ENCODE assay signal across 8 cellular contexts in genomic region chr17:4375039-4375748, GRCh38. TPM values are rescaled to one million over a fixed set of nuclear protein-coding genes. Genes with fewer than 3 reads are reported as not detected.
DNase-seq lines count a peak whose midpoint lies in the region; ATAC-seq and TF ChIP-seq lines count a peak whose summit lies in the region.

No MANE protein-coding gene starts in this region.

- peak overlapping the region; percentile 95 for H3K27ac Mint-ChIP-seq in T-helper 2 cell treated with Interferon-gamma antibody and Interleukin-4, amounts not matched to agents 5 μg/mL and 100 μg/mL, for 36 hours

- H3K27me3 Mint-ChIP-seq in T-helper 2 cell treated with Interferon-gamma antibody and Interleukin-4, amounts not matched to agents 5 μg/mL and 100 μg/mL, for 36 hours (ENCODE audit: low read depth): no peaks in the 10 kb centered on the region

- H3K4me2 ChIP-seq in osteoblast (ENCODE audit: insufficient read depth, low read length): no peak overlapping the region

- no peaks in the 10 kb centered on the region for H3K9me3 Mint-ChIP-seq in T-helper 2 cell treated with Interferon-gamma antibody and Interleukin-4, amounts not matched to agents 5 μg/mL and 100 μg/mL, for 36 hours

- peak overlapping the region; percentile 13 for H2AFZ ChIP-seq in osteoblast (ENCODE audit: low read length)

- no peak overlapping the region for H3K4me3 ChIP-seq in osteoblast (ENCODE audit: insufficient read depth, low read length)
- no peak overlapping the region for H3K4me3 ChIP-seq in brain microvascular endothelial cell (ENCODE audit: low read depth, low read length)

- H3K4me1 ChIP-seq in osteoblast (ENCODE audit: insufficient read depth, low read length): no peaks in the 10 kb centered on the region

- ATAC-seq in GM18867 (IDR thresholded peaks at IDR 0.05; ENCODE audit: unreplicated experiment) (peak; percentile 68), HG02840 (IDR thresholded peaks at IDR 0.05; ENCODE audit: low FRiP score, unreplicated experiment) (peak; percentile 90)

- in situ Hi-C loops in brain microvascular endothelial cell (cut with HindIII; ENCODE audit: low pct_ligation_motif_present, low sequenced_read_pairs): no loop called here

- no peaks in the 10 kb centered on the region for H3K9me3 ChIP-seq in osteoblast (ENCODE audit: low read depth, low read length)

- H3K27me3 ChIP-seq in osteoblast (ENCODE audit: insufficient read depth, low read length): peaks cover 3% of the 10 kb centered on the region
- no peaks in the 10 kb centered on the region for H3K27me3 ChIP-seq in brain microvascular endothelial cell (replicated peaks)

- no peaks in the 10 kb centered on the region for H3K36me3 ChIP-seq in osteoblast (ENCODE audit: insufficient read depth, low read length)
- H3K36me3 ChIP-seq in brain microvascular endothelial cell (replicated peaks): no peaks in the 10 kb centered on the region

- DNase-seq in T-helper 2 cell treated with Interferon-gamma antibody and Interleukin-4, amounts not matched to agents 5 μg/mL and 100 μg/mL, for 36 hours (ENCODE audit: low spot score): peak; percentile 86
- DNase-seq in osteoblast (ENCODE audit: insufficient read length, low spot score, missing footprints): peak; percentile 41
- DNase-seq in COLO829 (ENCODE audit: low spot score): no peak
- no peak for DNase-seq in NCI-H1048 (lab: John Stamatoyannopoulos, UW)
- no peak for DNase-seq in brain microvascular endothelial cell
- no peak for DNase-seq in midbrain (lab: John Stamatoyannopoulos, UW)

- H3K36me3 Mint-ChIP-seq in T-helper 2 cell treated with Interferon-gamma antibody and Interleukin-4, amounts not matched to agents 5 μg/mL and 100 μg/mL, for 36 hours (ENCODE audit: low read depth): peaks cover 2% of the 10 kb centered on the region

- no peak for TF ChIP-seq CTCF in osteoblast (IDR thresholded peaks at IDR 0.05; ENCODE audit: extremely low read depth, low read depth, low read length)
- no peak for TF ChIP-seq CTCF in brain microvascular endothelial cell (IDR thresholded peaks at IDR 0.05; ENCODE audit: low read depth, low read length, missing control alignments)

- peaks cover 29% of the 10 kb centered on the region for H3K4me1 Mint-ChIP-seq in T-helper 2 cell treated with Interferon-gamma antibody and Interleukin-4, amounts not matched to agents 5 μg/mL and 100 μg/mL, for 36 hours (ENCODE audit: low read depth)

- H3K4me3 Mint-ChIP-seq in T-helper 2 cell treated with Interferon-gamma antibody and Interleukin-4, amounts not matched to agents 5 μg/mL and 100 μg/mL, for 36 hours: peak overlapping the region; percentile 77

- no peaks in the 10 kb centered on the region for H4K20me1 ChIP-seq in osteoblast (ENCODE audit: insufficient read depth, low read length)

- no peaks in the 10 kb centered on the region for H3K79me2 ChIP-seq in osteoblast (ENCODE audit: insufficient read depth, low read length)

- H3K27ac ChIP-seq in osteoblast (ENCODE audit: low read depth, low read length): no peak overlapping the region
- no peak overlapping the region for H3K27ac ChIP-seq in brain microvascular endothelial cell

RNA-seq across cellular contexts. Expression of gene UBE2G1, which starts 8.7 kb away (rescaled TPM):
- total RNA-seq in osteoblast: 36.2 and 37.7 TPM in 2 replicates

RNA-seq across cellular contexts. Expression of gene SPNS3, which starts 58.5 kb away (rescaled TPM):
- not detected in 2 replicates for total RNA-seq in osteoblast

Comparison
In these comparisons a context has a peak if more than half of its experiments do, and no peak if none do; other contexts are left out.
1. DNase-seq: peak in T-helper 2 cell treated with Interferon-gamma antibody and Interleukin-4, amounts not matched to agents 5 μg/mL and 100 μg/mL, for 36 hours (single experiment) and osteoblast (single experiment); none in COLO829 (single experiment), NCI-H1048 (single experiment), brain microvascular endothelial cell (single experiment) and midbrain (single experiment).